ENCODE assay signal across 17 cellular contexts in genomic region chr9:89548210-89548609, GRCh38. TPM values are rescaled to one million over a fixed set of nuclear protein-coding genes. Genes with fewer than 3 reads are reported as not detected.
DNase-seq lines count a peak whose midpoint lies in the region; ATAC-seq and TF ChIP-seq lines count a peak whose summit lies in the region.
"Had no signal": no experiment of that assay in that cellular context is flagged by ENCODE, and none has a peak within 500 bp of the region (broad histone marks: within the 10 kb centered on the region; RNA-seq: fewer than 3 reads in every experiment).

No MANE protein-coding gene starts in this region.

- H3K36me3 ChIP-seq in mammary epithelial cell (ENCODE audit: insufficient read depth, low read length): no peaks in the 10 kb centered on the region
- no peaks in the 10 kb centered on the region for H3K36me3 ChIP-seq in breast epithelium
- no peaks in the 10 kb centered on the region for H3K36me3 ChIP-seq in testis (ENCODE audit: low read depth, missing control alignments)
- H3K36me3 ChIP-seq: lower lobe of right lung, upper lobe of left lung had no signal

- in situ Hi-C loops in mammary epithelial cell (cut with MboI; ENCODE audit: low sequenced_read_pairs in 2 of 2): no loop called here

- peaks cover 31 to 45% (median 38%) of the 10 kb centered on the region in 3 donors for H3K4me1 Mint-ChIP-seq in T-cell

- POLR2A ChIA-PET in T-cell (lab: Charles Lee): interaction anchor here (0.5 to 1.4 kb wide), 6 partner anchors 16 to 201 kb away, joined by 3 to 7 read pairs (median 3); no protein-coding TSS in a partner anchor

- intact Hi-C loops in mammary epithelial cell (cut with micrococcal nuclease) (no loop called here), breast epithelium (cut with DNase I; ENCODE audit: low total_unique reads) (no loop called here), testis (cut with DNase I; ENCODE audit: low total_unique reads) (no loop called here)

- WGBS in mammary epithelial cell (ENCODE audit: low coverage, missing lambda C conversion rate): 39% methylated on average over 7 of the region's 7 CpGs
- WGBS in testis, 2 donors: 66 to 78% methylated on average over 7 of the region's 7 CpGs

- CTCF ChIA-PET in mammary epithelial cell (lab: Charles Lee; ENCODE audit: low non-redundant PET): interaction anchor here (0.6 to 1.2 kb wide), 4 partner anchors 82 to 980 kb away, joined by 4 to 19 read pairs (median 6); no protein-coding TSS in a partner anchor
- CTCF ChIA-PET in T-cell (lab: Charles Lee): interaction anchor here (0.6 to 3.0 kb wide), 56 partner anchors 9 to 1595 kb away, joined by 3 to 66 read pairs (median 5); partner anchors contain the start of gene SECISBP2 (in 1 of the 2)

- no peak overlapping the region for H3K9ac ChIP-seq in mammary epithelial cell (ENCODE audit: insufficient read depth, low read length)

- no peak for TF ChIP-seq POLR2A in breast epithelium (IDR thresholded peaks at IDR 0.05)
- no peak for TF ChIP-seq POLR2A in erythroblast (IDR thresholded peaks at IDR 0.05; ENCODE audit: low read length)
- TF ChIP-seq POLR2A in testis (IDR thresholded peaks at IDR 0.05): no peak

- H3K79me2 ChIP-seq in mammary epithelial cell (ENCODE audit: insufficient read depth, low read length): no peaks in the 10 kb centered on the region

- H3K27me3 Mint-ChIP-seq in T-cell: no peaks in the 10 kb centered on the region
- H3K27me3 Mint-ChIP-seq: dendritic cell treated with granulocyte-macrophage colony-stimulating factor and Interleukin-4, amounts not matched to agents 40 ng/mL and 50 ng/mL, for 4 days; stimulated activated naive CD8-positive, alpha-beta T cell treated with anti-CD3 and anti-CD28 coated beads, Interleukin-15, amount 100 ng/mL, for 72 hours had no signal

- H3K27ac ChIP-seq in mammary epithelial cell (ENCODE audit: insufficient read depth, low read depth, low read length) (no peak overlapping the region), breast epithelium (no peak overlapping the region), substantia nigra (ENCODE audit: low read depth, low read length, poor library complexity, severe bottlenecking) (peak overlapping the region; percentile 4), testis (no peak overlapping the region)
- H3K27ac ChIP-seq: lower lobe of right lung, upper lobe of left lung had no signal

- peaks cover 6% of the 10 kb centered on the region for H3K36me3 Mint-ChIP-seq in T-cell

- no peak for ATAC-seq in T-cell (replicated peaks in 1 of 4)
- no peak for ATAC-seq in GM21367 (IDR thresholded peaks at IDR 0.05; ENCODE audit: unreplicated experiment)

- H3K27ac Mint-ChIP-seq in T-cell: peak overlapping the region; percentile 55 to 75
- H3K27ac Mint-ChIP-seq: dendritic cell treated with granulocyte-macrophage colony-stimulating factor and Interleukin-4, amounts not matched to agents 40 ng/mL and 50 ng/mL, for 4 days had no signal

- no peak overlapping the region for H2AFZ ChIP-seq in mammary epithelial cell (ENCODE audit: low read depth, low read length)

- TF ChIP-seq CTCF in mammary epithelial cell (conservative IDR thresholded peaks at IDR 0.05 in 1 of 2, IDR thresholded peaks at IDR 0.05 in 1 of 2; ENCODE audit: extremely low read depth in 1 of 2, insufficient read depth in 1 of 2, low read depth in 1 of 2, low read length in 2 of 2) (no peak), breast epithelium (IDR thresholded peaks at IDR 0.05) (no peak), testis (IDR thresholded peaks at IDR 0.05) (no peak)

- H3K4me2 ChIP-seq in mammary epithelial cell (ENCODE audit: insufficient read depth, low read depth, low read length): no peak overlapping the region
- H3K4me2 ChIP-seq: smooth muscle cell had no signal

- no peaks in the 10 kb centered on the region for H3K4me1 ChIP-seq in mammary epithelial cell (ENCODE audit: insufficient read depth, low read length)
- no peaks in the 10 kb centered on the region for H3K4me1 ChIP-seq in breast epithelium
- peaks cover 3% of the 10 kb centered on the region for H3K4me1 ChIP-seq in testis
- H3K4me1 ChIP-seq: upper lobe of left lung had no signal

- H3K9me3 Mint-ChIP-seq in T-cell: peaks cover 3 to 12% (median 12%) of the 10 kb centered on the region in 3 donors

- H3K27me3 ChIP-seq in mammary epithelial cell (ENCODE audit: insufficient read depth, low read length) (no peaks in the 10 kb centered on the region), breast epithelium (no peaks in the 10 kb centered on the region), testis (no peaks in the 10 kb centered on the region)
- H3K27me3 ChIP-seq: upper lobe of left lung had no signal

- H3K4me3 Mint-ChIP-seq in T-cell: peak overlapping the region in 1 of 3 donors; percentile 40
- H3K4me3 Mint-ChIP-seq: dendritic cell treated with granulocyte-macrophage colony-stimulating factor and Interleukin-4, amounts not matched to agents 40 ng/mL and 50 ng/mL, for 4 days had no signal

- H4K20me1 ChIP-seq in mammary epithelial cell (ENCODE audit: insufficient read depth, low read length): no peaks in the 10 kb centered on the region

- DNase-seq in mammary epithelial cell: peak; percentile 35
- DNase-seq in breast epithelium (ENCODE audit: low spot score in 2 of 2): no peak
- no peak for DNase-seq in T-cell
- DNase-seq in erythroblast (lab: John Stamatoyannopoulos, UW): peak; percentile 41 to 44
- no peak for DNase-seq in substantia nigra (lab: John Stamatoyannopoulos, UW)
- DNase-seq in testis: no peak
- DNase-seq: foreskin melanocyte; lower lobe of right lung; NCI-H1105; NCI-H510A; stimulated activated CD4-positive, alpha-beta T cell treated with anti-CD3 and anti-CD28 coated beads, Interleukin-2, amount 100 ng/mL, for 48 hours; stimulated activated naive CD8-positive, alpha-beta T cell treated with anti-CD3 and anti-CD28 coated beads, Interleukin-15, amount 100 ng/mL, for 72 hours; upper lobe of left lung had no signal

- no TSS peak for BruUV-seq in mammary epithelial cell (replicated peaks; lab: Mats Ljungman, UMichigan)

- H3K4me3 ChIP-seq in mammary epithelial cell (replicated peaks in 1 of 3; ENCODE audit: insufficient read depth in 1 of 3, low read depth in 2 of 3, low read length in 3 of 3) (no peak overlapping the region), breast epithelium (no peak overlapping the region), testis (no peak overlapping the region)
- H3K4me3 ChIP-seq: lower lobe of right lung, smooth muscle cell, upper lobe of left lung had no signal

- H3K9me3 ChIP-seq in mammary epithelial cell (replicated peaks; ENCODE audit: insufficient read depth, low read length) (no peaks in the 10 kb centered on the region), breast epithelium (peaks cover 3 to 12% of the 10 kb centered on the region in 2 donors), testis (no peaks in the 10 kb centered on the region)

- dilution Hi-C loops in mammary epithelial cell (cut with HindIII; ENCODE audit: low sequenced_read_pairs): no loop called here

RNA-seq across cellular contexts. Expression of gene SEMA4D, which starts 50.3 kb away (rescaled TPM):
- 1 to 10 TPM; 1.7 to 2.3 TPM for total RNA-seq in mammary epithelial cell
- polyA plus RNA-seq in mammary epithelial cell: 0.71 TPM
- 2.5 TPM for polyA minus RNA-seq in mammary epithelial cell
- total RNA-seq in breast epithelium: 10 to 100 TPM in 2 of 3 donors, 1 to 10 TPM in 1; 9.9 to 24.6 (median 16.1) TPM
- 100 to 1,000 TPM; 347 to 585 (median 434) TPM for total RNA-seq in T-cell
- 10 to 100 TPM; 38.7 to 53.1 TPM for total RNA-seq in testis
- 26.2 TPM for polyA plus RNA-seq in testis (ENCODE audit: insufficient read depth, low read depth, low replicate concordance)

RNA-seq across cellular contexts. Expression of gene GADD45G, which starts 56.6 kb away (rescaled TPM):
- total RNA-seq in mammary epithelial cell (1 to 10 TPM in 1 of 2 donors, not detected in 1; 1.0 TPM), breast epithelium (10 to 100 TPM; 13.0 to 24.3 (median 15.8) TPM), T-cell (1 to 10 TPM; 6.0 to 8.8 (median 6.8) TPM), testis (10 to 100 TPM; 66.1 to 72.8 TPM)
- polyA plus RNA-seq in mammary epithelial cell (0.08 TPM), testis (ENCODE audit: insufficient read depth, low read depth, low replicate concordance) (29.1 TPM)
- polyA minus RNA-seq in mammary epithelial cell: not detected
- total RNA-seq: HT1080 had no signal

Comparison
In these comparisons a context has a peak if more than half of its experiments do, and no peak if none do; other contexts are left out.
1. DNase-seq: peak in mammary epithelial cell (single experiment) and erythroblast (2 of 2); none in breast epithelium (0 of 2), T-cell (0 of 34), substantia nigra (0 of 49) and testis (single experiment).
2. RNA of gene SEMA4D, which starts 50.3 kb away (total RNA-seq): 347 to 585 TPM in T-cell; 38.7 to 53.1 TPM in testis, 9.9 to 24.6 TPM in breast epithelium and 1.7 to 2.3 TPM in mammary epithelial cell; every median in the first group is over 4 times any median in the second.